21 cellular contexts compared by ENCODE assay signal in the genomic region with DNA sequence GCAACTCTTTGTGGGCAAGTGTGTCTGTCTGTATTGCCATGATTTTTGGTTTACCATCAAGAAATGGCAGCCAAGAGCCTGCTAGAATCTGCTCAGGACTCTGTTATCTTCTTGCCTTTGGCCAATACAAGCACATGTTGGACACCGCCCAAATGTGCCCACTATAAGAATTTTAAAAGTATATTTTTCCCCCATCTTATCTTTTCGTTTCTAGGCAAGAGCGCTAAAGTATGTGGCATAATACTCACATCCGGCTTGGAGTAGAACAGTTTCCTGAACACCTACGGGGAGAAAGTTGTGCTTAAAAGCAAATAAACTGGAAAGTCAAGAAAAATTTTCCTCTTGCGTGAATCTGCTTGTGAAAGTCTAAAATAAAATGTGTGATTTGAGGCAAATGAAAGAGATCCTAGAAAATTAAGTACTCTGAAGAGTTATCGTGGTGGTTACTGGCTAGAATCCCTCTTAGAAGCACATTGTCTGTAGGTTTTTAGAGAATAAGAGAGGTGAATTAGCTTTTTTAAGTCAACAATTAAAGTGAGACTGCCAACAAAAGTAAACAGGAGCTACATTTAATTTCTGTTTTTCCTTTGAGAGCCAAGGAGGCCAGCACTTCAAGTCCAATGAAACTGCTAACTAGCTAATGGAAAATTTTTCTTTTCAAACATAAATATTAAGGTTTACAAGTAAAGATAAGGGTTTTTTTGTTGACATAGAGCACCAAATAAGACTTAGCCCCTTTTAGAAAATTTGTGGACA.
DNase-seq lines count a peak whose midpoint lies in the region; ATAC-seq and TF ChIP-seq lines count a peak whose summit lies in the region.
"Had no signal": no experiment of that assay in that cellular context is flagged by ENCODE, and none has a peak within 500 bp of the region (broad histone marks: within the 10 kb centered on the region; RNA-seq: fewer than 3 reads in every experiment).

No MANE protein-coding gene starts in this region.

- H3K4me1 ChIP-seq in A673 (ENCODE audit: insufficient read depth, low read length, poor library complexity, severe bottlenecking) (no peaks in the 10 kb centered on the region), ascending aorta (peaks cover 15 to 23% of the 10 kb centered on the region in 2 donors), foreskin keratinocyte (no peaks in the 10 kb centered on the region), uterus (no peaks in the 10 kb centered on the region)
- H3K4me1 ChIP-seq: HAP-1, vagina had no signal

- H3K27me3 ChIP-seq in A673 (replicated peaks; ENCODE audit: insufficient read depth, low read depth, low read length, poor library complexity), result no peaks in the 10 kb centered on the region
- no peaks in the 10 kb centered on the region for H3K27me3 ChIP-seq in ascending aorta
- no peaks in the 10 kb centered on the region for H3K27me3 ChIP-seq in foreskin keratinocyte
- no peaks in the 10 kb centered on the region for H3K27me3 ChIP-seq in WERI-Rb-1 (ENCODE audit: insufficient read depth, low read depth, severe bottlenecking)
- H3K27me3 ChIP-seq in uterus, result no peaks in the 10 kb centered on the region
- H3K27me3 ChIP-seq: dorsolateral prefrontal cortex, esophagus muscularis mucosa, vagina had no signal

- DNase-seq in A673 (ENCODE audit: low spot score) (peak; percentile 40), HT-29 (ENCODE audit: low spot score) (peak; percentile 18), ascending aorta (ENCODE audit: low spot score in 2 of 2) (no peak), left lobe of liver (ENCODE audit: low spot score) (no peak), ureter (ENCODE audit: low spot score) (no peak), foreskin keratinocyte (no peak), WERI-Rb-1 (no peak), uterus (no peak)
- DNase-seq: activated CD4-positive, alpha-beta memory T cell treated with anti-CD3 and anti-CD28 coated beads, Interleukin-2, amount 10 ng/mL, durations not matched to agents 7 days and 5 days; activated naive CD8-positive, alpha-beta T cell treated with anti-CD3 and anti-CD28 coated beads for 36 hours; activated T-cell treated with anti-CD3 and anti-CD28 coated beads, Interleukin-2, amount 50 U/mL, for 4 hours; dorsolateral prefrontal cortex; NCI-H1048; SHP77 treated with DMSO at 0.1 percent for 48 hours; stimulated activated naive CD4-positive, alpha-beta T cell had no signal

- CTCF ChIA-PET in A673 (lab: Charles Lee), result interaction anchor here (0.5 kb wide), 1 partner anchor 16 kb away, joined by 3 read pairs; no protein-coding TSS in a partner anchor

- TF ChIP-seq POLR2A in uterus (IDR thresholded peaks at IDR 0.05), result no peak

- intact Hi-C loops in A673 (cut with micrococcal nuclease; ENCODE audit: unreplicated experiment), result no loop called here
- intact Hi-C loops in ascending aorta (cut with DNase I), result no loop called here
- intact Hi-C loops in uterus (cut with DNase I; ENCODE audit: low total_unique reads), result no loop called here

- H3K4me3 ChIP-seq in A673 (ENCODE audit: low read depth, low read length, poor library complexity, severe bottlenecking) (no peak overlapping the region), ascending aorta (peak overlapping the region in 1 of 2 donors; percentile 30), WERI-Rb-1 (ENCODE audit: low read depth, low read length) (no peak overlapping the region), uterus (no peak overlapping the region)
- H3K4me3 ChIP-seq: dorsolateral prefrontal cortex, esophagus muscularis mucosa, HAP-1, K562, vagina had no signal

- ATAC-seq in left lobe of liver, result peak; percentile 27
- ATAC-seq in foreskin keratinocyte, result no peak
- ATAC-seq: activated T-cell treated with anti-CD3 and anti-CD28 coated beads, Interleukin-2, amount 50 U/mL, for 4 hours; K562; right cardiac atrium had no signal

- peak overlapping the region; percentile 46 for H3K27ac ChIP-seq in A673 (ENCODE audit: low read depth, low read length, poor library complexity, severe bottlenecking)
- peak overlapping the region; percentile 91 to 93 for H3K27ac ChIP-seq in ascending aorta
- H3K27ac ChIP-seq in foreskin keratinocyte, result no peak overlapping the region
- no peak overlapping the region for H3K27ac ChIP-seq in WERI-Rb-1
- H3K27ac ChIP-seq in uterus, result no peak overlapping the region
- H3K27ac ChIP-seq: dorsolateral prefrontal cortex, HL-60, vagina had no signal

- BruUV-seq in A673 (replicated peaks; lab: Mats Ljungman, UMichigan), result no TSS peak

- POLR2A ChIA-PET in A673 (lab: Charles Lee; ENCODE audit: low non-redundant PET), result no interaction called here

- TF ChIP-seq CTCF in A673 (conservative IDR thresholded peaks at IDR 0.05; ENCODE audit: low read depth, low read length) (no peak), ascending aorta (IDR thresholded peaks at IDR 0.05) (no peak), foreskin keratinocyte (conservative IDR thresholded peaks at IDR 0.05) (no peak), WERI-Rb-1 (IDR thresholded peaks at IDR 0.05; ENCODE audit: low read depth, low read length) (no peak), uterus (IDR thresholded peaks at IDR 0.05) (no peak)

- H3K36me3 ChIP-seq in A673 (ENCODE audit: insufficient read depth, low read length, poor library complexity, severe bottlenecking) (no peaks in the 10 kb centered on the region), ascending aorta (no peaks in the 10 kb centered on the region), WERI-Rb-1 (no peaks in the 10 kb centered on the region), uterus (no peaks in the 10 kb centered on the region)
- H3K36me3 ChIP-seq: esophagus muscularis mucosa, HAP-1, vagina had no signal

- H3K9me3 ChIP-seq in A673 (ENCODE audit: low read depth, low read length, poor library complexity, severe bottlenecking) (no peaks in the 10 kb centered on the region), ascending aorta (no peaks in the 10 kb centered on the region), WERI-Rb-1 (ENCODE audit: severe bottlenecking) (no peaks in the 10 kb centered on the region), uterus (no peaks in the 10 kb centered on the region)
- H3K9me3 ChIP-seq: esophagus muscularis mucosa, HAP-1, vagina had no signal

Comparison
In these comparisons a context has a peak if more than half of its experiments do, and no peak if none do; other contexts are left out.
1. DNase-seq: peak in A673 (single experiment) and HT-29 (single experiment); none in ascending aorta (0 of 2), left lobe of liver (single experiment), ureter (single experiment), foreskin keratinocyte (0 of 2), WERI-Rb-1 (single experiment) and uterus (0 of 2).
2. H3K27ac ChIP-seq: peak in A673 (single experiment) and ascending aorta (2 of 2); none in foreskin keratinocyte (single experiment), WERI-Rb-1 (single experiment) and uterus (0 of 2).